Comparison of ENCODE assay signal across 9 cellular contexts in genomic region chr3:84959470-84960380, GRCh38. TPM values are rescaled to one million over a fixed set of nuclear protein-coding genes. Genes with fewer than 3 reads are reported as not detected.
DNase-seq lines count a peak whose midpoint lies in the region; ATAC-seq and TF ChIP-seq lines count a peak whose summit lies in the region.
"Had no signal": no experiment of that assay in that cellular context is flagged by ENCODE, and none has a peak within 500 bp of the region (broad histone marks: within the 10 kb centered on the region; RNA-seq: fewer than 3 reads in every experiment).

No MANE protein-coding gene starts in this region.

- intact Hi-C loops in natural killer cell (cut with micrococcal nuclease) = no loop called here

- H3K4me1 ChIP-seq in mucosa of rectum (ENCODE audit: control insufficient read depth in 2 of 2, insufficient read depth in 2 of 2, low read length in 2 of 2) = peaks cover 3 to 6% of the 10 kb centered on the region in 2 donors

- peak overlapping the region; percentile 48 for H3K4me3 ChIP-seq in AG09309 (ENCODE audit: control insufficient read depth, low read depth, low read length)
- peak overlapping the region; percentile 51 for H3K4me3 ChIP-seq in Jurkat, Clone E6-1 (ENCODE audit: low read length)
- peak overlapping the region; percentile 42 to 65 for H3K4me3 ChIP-seq in mucosa of rectum (ENCODE audit: low read length in 2 of 2)

- TF ChIP-seq CTCF in AG09309 (IDR thresholded peaks at IDR 0.05; ENCODE audit: control insufficient read depth, insufficient read depth, low read depth, low read length, missing control alignments) (no peak), natural killer cell (IDR thresholded peaks at IDR 0.05) (no peak)

- peaks cover 19 to 34% of the 10 kb centered on the region in 2 donors for H3K27me3 ChIP-seq in mucosa of rectum (ENCODE audit: control insufficient read depth in 2 of 2, insufficient read depth in 2 of 2, low read length in 2 of 2)

- no peak overlapping the region for H3K4me3 Mint-ChIP-seq in natural killer cell

- H3K27me3 Mint-ChIP-seq in natural killer cell (ENCODE audit: low read depth in 2 of 2) = peaks cover 19 to 25% of the 10 kb centered on the region in 2 donors

- no peak overlapping the region for H3K9ac ChIP-seq in mucosa of rectum (ENCODE audit: low read depth in 1 of 2, low read length in 2 of 2)

- H3K9me3 ChIP-seq in mucosa of rectum (ENCODE audit: control insufficient read depth in 2 of 2, low read length in 2 of 2) = no peaks in the 10 kb centered on the region

- peaks cover 0 to 12% of the 10 kb centered on the region in 2 donors for H3K4me1 Mint-ChIP-seq in natural killer cell

- H3K27ac Mint-ChIP-seq in natural killer cell = no peak overlapping the region

- ATAC-seq in natural killer cell = no peak
- ATAC-seq in HG02981 (IDR thresholded peaks at IDR 0.05; ENCODE audit: unreplicated experiment) = no peak

- DNase-seq in AG09309 (ENCODE audit: low read depth) = no peak
- no peak for DNase-seq in Jurkat, Clone E6-1 (ENCODE audit: low read depth, low spot score)
- DNase-seq in cerebellum (ENCODE audit: low spot score) = peak; percentile 43
- no peak for DNase-seq in natural killer cell
- DNase-seq in hepatic stellate cell (ENCODE audit: low spot score) = no peak
- no peak for DNase-seq in activated CD4-positive, alpha-beta T cell treated with anti-CD3 and anti-CD28 coated beads for 4 hours

- peaks cover 15% of the 10 kb centered on the region for H3K36me3 Mint-ChIP-seq in natural killer cell

- no peak overlapping the region for H3K27ac ChIP-seq in mucosa of rectum (ENCODE audit: low read depth in 2 of 2, low read length in 2 of 2)

- no peaks in the 10 kb centered on the region for H3K36me3 ChIP-seq in mucosa of rectum (ENCODE audit: control insufficient read depth in 2 of 2, insufficient read depth in 2 of 2, low read length in 2 of 2)

- H3K9me3 Mint-ChIP-seq in natural killer cell = peaks cover 6 to 8% of the 10 kb centered on the region in 2 donors

RNA-seq across cellular contexts. Expression of gene CADM2, which starts 0.9 kb away (rescaled TPM):
- 0.97 TPM for polyA plus RNA-seq in Jurkat, Clone E6-1 (2012; ENCODE audit: insufficient read depth, insufficient read length)
- total RNA-seq in cerebellum = 74.3 TPM
- under 1 TPM in 1 of 3 donors, not detected in 2; 0.07 TPM for total RNA-seq in natural killer cell
- polyA plus RNA-seq: aorta had no signal

Comparison
In these comparisons a context has a peak if more than half of its experiments do, and no peak if none do; other contexts are left out.
1. RNA of gene CADM2, which starts 0.9 kb away (total RNA-seq): 74.3 TPM in cerebellum (single experiment); 0.07 TPM in natural killer cell; every median in the first group is over 10 times any median in the second.
2. Peak in every context shown above with its lines, with median percentiles within 50 percentile points of each other: H3K4me3 ChIP-seq.